ENCODE assay signal across 8 cellular contexts in the genomic region with DNA sequence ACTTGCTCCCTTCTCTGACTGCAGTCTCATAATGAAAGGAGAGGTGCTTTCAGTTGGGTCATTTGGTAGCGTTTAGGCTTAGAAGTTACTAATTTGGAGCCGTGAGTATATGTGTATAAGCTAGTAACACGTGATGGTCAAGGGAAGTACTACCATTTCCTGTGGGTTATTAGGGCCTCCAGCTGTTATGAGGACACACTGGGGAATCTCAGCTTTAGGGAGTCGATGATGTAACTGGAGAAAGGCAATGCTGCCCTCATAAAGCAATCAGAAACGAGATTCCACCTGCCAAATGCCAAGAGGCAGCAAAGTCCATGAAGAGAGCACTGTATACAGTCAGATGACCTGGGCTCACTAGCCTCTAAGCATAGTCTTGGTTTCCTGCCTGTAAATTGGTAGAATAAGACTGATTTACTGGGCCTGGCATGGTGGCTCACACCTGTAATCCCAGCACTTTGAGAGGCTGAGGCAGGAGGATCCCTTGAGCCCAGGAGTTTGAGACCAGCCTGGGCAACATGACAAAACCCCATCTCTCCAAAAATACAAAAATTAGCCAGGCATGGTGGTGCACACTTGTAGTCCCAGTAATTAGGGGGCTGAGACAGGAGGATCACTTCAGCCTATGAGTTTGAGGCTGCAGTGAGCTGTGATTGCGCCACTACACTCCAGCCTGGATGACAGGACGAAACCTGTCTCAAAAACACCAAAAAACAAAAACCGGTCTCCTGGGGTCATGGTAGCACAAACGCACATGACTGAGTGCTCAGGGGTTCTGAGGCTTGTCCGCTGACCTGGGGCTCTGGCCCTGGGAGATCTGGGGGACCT. TPM values are rescaled to one million over a fixed set of nuclear protein-coding genes. Genes with fewer than 3 reads are reported as not detected.
DNase-seq lines count a peak whose midpoint lies in the region; ATAC-seq and TF ChIP-seq lines count a peak whose summit lies in the region.

No MANE protein-coding gene starts in this region.

- no peak overlapping the region for H3K4me3 ChIP-seq in gastroesophageal sphincter
- no peak overlapping the region for H3K4me3 ChIP-seq in upper lobe of right lung

- ATAC-seq in GM19452 (IDR thresholded peaks at IDR 0.05; ENCODE audit: unreplicated experiment) (peak; percentile 77), HG03432 (IDR thresholded peaks at IDR 0.05; ENCODE audit: unreplicated experiment) (peak; percentile 84), gastroesophageal sphincter (no peak), upper lobe of right lung (peak; percentile 44)

- H3K27me3 ChIP-seq in gastroesophageal sphincter (no peaks in the 10 kb centered on the region), upper lobe of right lung (no peaks in the 10 kb centered on the region)

- peaks cover 2 to 65% (median 31%) of the 10 kb centered on the region in 3 donors for H3K4me1 ChIP-seq in gastroesophageal sphincter
- peaks cover 51% of the 10 kb centered on the region for H3K4me1 ChIP-seq in upper lobe of right lung

- H3K9me3 ChIP-seq in gastroesophageal sphincter (no peaks in the 10 kb centered on the region), upper lobe of right lung (no peaks in the 10 kb centered on the region)

- TF ChIP-seq EP300 in gastroesophageal sphincter (IDR thresholded peaks at IDR 0.05) = no peak

- no peak for TF ChIP-seq POLR2A in gastroesophageal sphincter (IDR thresholded peaks at IDR 0.05)

- TF ChIP-seq CTCF in gastroesophageal sphincter (IDR thresholded peaks at IDR 0.05) (no peak), upper lobe of right lung (IDR thresholded peaks at IDR 0.05) (no peak)

- H3K27ac ChIP-seq in gastroesophageal sphincter = peak overlapping the region in 3 of 4 donors; percentile 28 to 36 (median 33)
- H3K27ac ChIP-seq in upper lobe of right lung = peak overlapping the region; percentile 26

- intact Hi-C loops in upper lobe of right lung (cut with DNase I) = no loop called here

- WGBS in gastroesophageal sphincter (ENCODE audit: low coverage in 1 of 2), 2 donors = 30 to 41% methylated on average over 3 to 5 of the region's 10 CpGs

- DNase-seq in EL (peak; percentile 93), SW480 (ENCODE audit: low spot score) (peak; percentile 64), upper lobe of right lung (no peak), putamen (ENCODE audit: low spot score) (no peak), NCI-H526 (lab: John Stamatoyannopoulos, UW) (no peak)

- H3K36me3 ChIP-seq in gastroesophageal sphincter = peaks cover 0 to 15% of the 10 kb centered on the region in 2 donors
- peaks cover 15% of the 10 kb centered on the region for H3K36me3 ChIP-seq in upper lobe of right lung

RNA-seq across cellular contexts. Expression of a gene that starts 53.0 kb away (rescaled TPM):
- total RNA-seq in gastroesophageal sphincter (100 to 1,000 TPM in 1 of 4 donors, 10 to 100 TPM in 3; 73.3 to 115 (median 92.8) TPM), upper lobe of right lung (174 TPM)

RNA-seq across cellular contexts. Expression of a gene that starts 53.3 kb away (rescaled TPM):
- 10 to 100 TPM; 32.3 to 37.4 (median 35.0) TPM for total RNA-seq in gastroesophageal sphincter
- 63.0 TPM for total RNA-seq in upper lobe of right lung

Comparison
In these comparisons a context has a peak if more than half of its experiments do, and no peak if none do; other contexts are left out.
1. DNase-seq: peak in EL (single experiment) and SW480 (single experiment); none in upper lobe of right lung (single experiment), putamen (single experiment) and NCI-H526 (0 of 2).